In the genomic region with DNA sequence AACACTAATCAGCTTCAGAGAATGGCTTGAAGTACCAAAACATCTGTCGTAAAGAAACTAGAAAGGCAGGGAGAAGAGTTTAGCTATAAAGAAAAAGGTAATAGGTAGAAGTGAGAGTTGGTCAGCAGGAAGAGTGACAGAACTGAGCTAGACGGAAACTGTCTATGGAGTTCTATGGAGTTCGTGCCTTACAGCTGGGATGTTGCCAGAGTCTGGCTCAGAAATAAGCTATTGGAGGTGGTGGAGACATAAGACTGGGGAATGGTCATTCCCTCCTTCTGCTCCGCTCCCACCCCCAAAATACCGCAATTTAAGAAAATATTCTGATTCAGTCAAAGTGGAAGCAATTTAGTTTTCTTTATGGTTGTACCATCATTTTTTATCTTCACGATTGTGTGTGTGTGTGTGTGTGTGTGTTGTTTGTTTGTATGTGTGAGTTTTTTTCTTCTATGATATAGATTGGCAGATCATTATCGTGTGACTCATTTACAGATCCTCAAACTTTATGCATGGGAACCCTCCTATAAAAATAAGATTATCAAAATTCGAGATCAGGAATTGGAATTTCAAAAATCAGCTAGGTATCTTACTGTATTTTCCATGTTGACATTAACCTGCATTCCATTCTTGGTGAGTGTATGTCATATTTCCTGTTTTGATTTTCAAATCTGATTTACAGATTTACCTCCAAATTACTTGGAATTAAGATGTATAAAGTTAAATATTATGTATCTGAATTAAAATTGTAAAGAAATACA, we compare ENCODE assay signal across 25 cellular contexts.
"Had no signal": no experiment of that assay in that cellular context is flagged by ENCODE, and none has a peak within 500 bp of the region (broad histone marks: within the 10 kb centered on the region; RNA-seq: fewer than 3 reads in every experiment).

No MANE protein-coding gene starts in this region.

- H3K27me3 ChIP-seq: gastrocnemius medialis, right lobe of liver, upper lobe of right lung, uterus had no signal

- DNase-seq: effector memory CD8-positive, alpha-beta T cell; foreskin fibroblast; gastrocnemius medialis; head of caudate nucleus; mucosa of descending colon; naive B cell; right lobe of liver; stimulated activated CD4-positive, alpha-beta T cell treated with anti-CD3 and anti-CD28 coated beads, Interleukin-12 subunit alpha, Interleukin-12 subunit beta, amount 100 ng/mL, for 4 hours; stimulated activated CD4-positive, alpha-beta T cell treated with anti-CD3 and anti-CD28 coated beads, Interleukin-4, amount 100 ng/mL, for 4 hours; stimulated activated naive CD8-positive, alpha-beta T cell treated with anti-CD3 and anti-CD28 coated beads, Interleukin-15, Interleukin-2, amounts not matched to agents 100 U/mL and 50 U/mL, for 24 hours; upper lobe of right lung; uterus had no signal

- H3K4me3 ChIP-seq: coronary artery, gastrocnemius medialis, lung, mucosa of descending colon, right lobe of liver, smooth muscle cell, thoracic aorta, tibial nerve, upper lobe of right lung, uterus had no signal

- H3K9me3 ChIP-seq: gastrocnemius medialis, mucosa of descending colon, right lobe of liver, thoracic aorta, tibial nerve, upper lobe of right lung, uterus had no signal

- H3K4me1 ChIP-seq: gastrocnemius medialis, parathyroid adenoma, right lobe of liver, upper lobe of right lung, uterus had no signal

- ATAC-seq: effector memory CD8-positive, alpha-beta T cell; esophagus mucosa; gastrocnemius medialis; left lobe of liver; mucosa of descending colon; natural killer cell treated with Interleukin-12 subunit alpha and Interleukin-12 subunit beta and Interleukin-15 and Interleukin-18, amount 100 ng/mL, for 72 hours; right lobe of liver; stimulated activated memory B cell treated with anti-CD40 and anti-IgM and Interleukin-4, amounts not matched to agents 10 μg/mL and 1 μg/mL and 100 μg/mL, for 72 hours; stimulated activated naive CD8-positive, alpha-beta T cell treated with anti-CD3 and anti-CD28 coated beads, Interleukin-15, Interleukin-2, amounts not matched to agents 100 U/mL and 50 U/mL, for 24 hours; upper lobe of right lung had no signal

- H3K9ac ChIP-seq: parathyroid adenoma had no signal

- FAIRE-seq: endometrium, keratinocyte had no signal

- H3K27ac ChIP-seq: coronary artery, epithelial cell of prostate, gastrocnemius medialis, parathyroid adenoma, right lobe of liver, thoracic aorta, tibial nerve, upper lobe of right lung, uterus had no signal

- H3K36me3 ChIP-seq: gastrocnemius medialis, right lobe of liver, thoracic aorta, tibial nerve, upper lobe of right lung, uterus had no signal

- H2AFZ ChIP-seq: parathyroid adenoma had no signal

- H3K4me2 ChIP-seq: smooth muscle cell had no signal

- H3K79me2 ChIP-seq: parathyroid adenoma had no signal
